Comparison of ENCODE assay signal across 13 cellular contexts in genomic region chr11:45091563-45092392, GRCh38. TPM values are rescaled to one million over a fixed set of nuclear protein-coding genes. Genes with fewer than 3 reads are reported as not detected.
DNase-seq lines count a peak whose midpoint lies in the region; ATAC-seq and TF ChIP-seq lines count a peak whose summit lies in the region.
"Had no signal": no experiment of that assay in that cellular context is flagged by ENCODE, and none has a peak within 500 bp of the region (broad histone marks: within the 10 kb centered on the region; RNA-seq: fewer than 3 reads in every experiment).

No MANE protein-coding gene starts in this region.

- H2BK5ac ChIP-seq in IMR-90 (ENCODE audit: low read depth, low read length, poor library complexity, severe bottlenecking) (no peak overlapping the region), trophoblast cell (ENCODE audit: low read depth, low read length, poor library complexity) (no peak overlapping the region)

- peaks cover 21% of the 10 kb centered on the region for H3K27me3 ChIP-seq in IMR-90 (ENCODE audit: control insufficient read depth, insufficient read depth, low read length)
- no peaks in the 10 kb centered on the region for H3K27me3 ChIP-seq in ectodermal cell (ENCODE audit: control insufficient read depth, insufficient read depth, low read length, poor library complexity, severe bottlenecking)
- no peaks in the 10 kb centered on the region for H3K27me3 ChIP-seq in trophoblast cell (ENCODE audit: insufficient read depth, low read length)

- intact Hi-C loops in IMR-90 (cut with micrococcal nuclease), result no loop called here

- H3K56ac ChIP-seq in IMR-90 (ENCODE audit: extremely low read depth, insufficient read depth, low read length), result no peak overlapping the region

- no peak for TF ChIP-seq RAD21 in IMR-90 (IDR thresholded peaks at IDR 0.05; ENCODE audit: low read length)

- no peaks in the 10 kb centered on the region for H3K36me3 ChIP-seq in IMR-90 (ENCODE audit: control insufficient read depth, insufficient read depth, low read length)
- no peaks in the 10 kb centered on the region for H3K36me3 ChIP-seq in ectodermal cell (ENCODE audit: control insufficient read depth, insufficient read depth, low read length)
- H3K36me3 ChIP-seq in trophoblast cell (ENCODE audit: control insufficient read depth in 1 of 2, insufficient read depth in 2 of 2, low read length in 2 of 2), result no peaks in the 10 kb centered on the region

- H3K9me1 ChIP-seq in IMR-90 (ENCODE audit: insufficient read depth, low read length), result peaks cover 10% of the 10 kb centered on the region

- TF ChIP-seq CTCF in IMR-90 (conservative IDR thresholded peaks at IDR 0.05; ENCODE audit: low read depth, low read length), result no peak

- H3K79me1 ChIP-seq in IMR-90 (ENCODE audit: low read depth in 1 of 2, low read length in 2 of 2) (no peaks in the 10 kb centered on the region), trophoblast cell (ENCODE audit: low read length) (peaks cover 8% of the 10 kb centered on the region)

- POLR2A ChIA-PET in IMR-90 (lab: Charles Lee; ENCODE audit: unreplicated experiment), result no interaction called here

- H2BK15ac ChIP-seq in IMR-90 (ENCODE audit: low read depth, low read length), result 0 out of 3 replicates have a peak overlapping the region, but pooled peaks have one; percentile 56

- peak overlapping the region; percentile 60 for H2AK5ac ChIP-seq in IMR-90 (ENCODE audit: low read depth, low read length)
- no peak overlapping the region for H2AK5ac ChIP-seq in trophoblast cell (ENCODE audit: low read length)

- TF ChIP-seq POLR2A in IMR-90 (IDR thresholded peaks at IDR 0.05; ENCODE audit: low read depth, low read length), result no peak

- H3K79me2 ChIP-seq in trophoblast cell (ENCODE audit: control insufficient read depth, insufficient read depth, low read length, poor library complexity), result no peaks in the 10 kb centered on the region

- no peaks in the 10 kb centered on the region for H3K9me3 ChIP-seq in IMR-90 (ENCODE audit: control insufficient read depth, insufficient read depth, low read length)
- no peaks in the 10 kb centered on the region for H3K9me3 ChIP-seq in ectodermal cell (ENCODE audit: control insufficient read depth, low read length)
- H3K9me3 ChIP-seq in trophoblast cell (ENCODE audit: insufficient read depth, low read depth, low read length), result no peaks in the 10 kb centered on the region

- peak overlapping the region; percentile 65 for H3K4ac ChIP-seq in IMR-90 (ENCODE audit: low read depth, low read length)
- H3K4ac ChIP-seq in trophoblast cell (ENCODE audit: low read depth, low read length), result no peak overlapping the region

- 0 out of 2 replicates have a peak overlapping the region, but pooled peaks have one; percentile 49 for H3K23ac ChIP-seq in IMR-90 (ENCODE audit: low read depth, low read length)
- H3K23ac ChIP-seq in trophoblast cell (ENCODE audit: low read length), result no peak overlapping the region

- H2BK120ac ChIP-seq in IMR-90 (ENCODE audit: low read depth, low read length) (peak overlapping the region; percentile 68), trophoblast cell (ENCODE audit: insufficient read depth, low read length, poor library complexity) (peak overlapping the region; percentile 72)

- H2AFZ ChIP-seq in IMR-90 (replicated peaks; ENCODE audit: low read length, poor library complexity), result no peak overlapping the region
- no peak overlapping the region for H2AFZ ChIP-seq in trophoblast cell (ENCODE audit: insufficient read depth, low read length, poor library complexity)

- peak overlapping the region; percentile 58; the same call in 1 of the 2 replicates for H4K5ac ChIP-seq in IMR-90 (ENCODE audit: low read depth, low read length)

- H3K27ac ChIP-seq in IMR-90 (ENCODE audit: insufficient read depth, low read length) (0 out of 2 replicates have a peak overlapping the region, but pooled peaks have one; percentile 2), ectodermal cell (ENCODE audit: insufficient read depth, low read depth, low read length, poor library complexity, severe bottlenecking) (peak overlapping the region; percentile 68), trophoblast cell (ENCODE audit: low read depth, low read length) (peak overlapping the region; percentile 43)
- H3K27ac ChIP-seq: 22Rv1 had no signal

- H2BK20ac ChIP-seq in IMR-90 (ENCODE audit: low read depth, low read length), result peak overlapping the region; percentile 78

- in situ Hi-C loops in IMR-90 (cut with MboI; ENCODE audit: low sequenced_read_pairs), result no loop called here

- H3K9ac ChIP-seq in IMR-90 (ENCODE audit: low read depth, low read length) (no peak overlapping the region), trophoblast cell (ENCODE audit: low read length) (no peak overlapping the region)

- H3K14ac ChIP-seq in IMR-90 (replicated peaks; ENCODE audit: low read depth, low read length) (0 out of 2 replicates have a peak overlapping the region, but pooled peaks have one; percentile 55), trophoblast cell (ENCODE audit: low read length) (peak overlapping the region; percentile 42)

- H3K4me3 ChIP-seq in IMR-90 (ENCODE audit: insufficient read depth, low read depth, low read length) (no peak overlapping the region), ectodermal cell (ENCODE audit: insufficient read depth, low read depth, low read length) (no peak overlapping the region), trophoblast cell (ENCODE audit: low read depth, low read length) (no peak overlapping the region)

- H4K8ac ChIP-seq in IMR-90 (ENCODE audit: low read depth in 2 of 2, low read length in 2 of 2) (peak overlapping the region; percentile 26 to 62; a peak in 2 of 4 replicates), trophoblast cell (ENCODE audit: low read depth, low read length) (peak overlapping the region; percentile 22)

- H4K91ac ChIP-seq in IMR-90 (ENCODE audit: insufficient read depth, low read depth, low read length) (peak overlapping the region; percentile 73), trophoblast cell (ENCODE audit: low read depth, low read length) (peak overlapping the region; percentile 37)

- peaks cover 3% of the 10 kb centered on the region; the same call in 1 of the 2 replicates for H4K20me1 ChIP-seq in IMR-90 (ENCODE audit: insufficient read depth, low read length)

- BruUV-seq in IMR-90 (replicated peaks; lab: Mats Ljungman, UMichigan), result no TSS peak

- WGBS in IMR-90 (ENCODE audit: extremely low coverage in 2 of 2, insufficient read length in 1 of 2), 2 experiments, result no CpG with 5 or more reads among the region's 11 CpGs
- WGBS in ectodermal cell, 2 experiments, result 23% methylated on average over 11 of the region's 11 CpGs
- no CpG with 5 or more reads among the region's 11 CpGs for WGBS in trophoblast cell (ENCODE audit: extremely low coverage, insufficient coverage, insufficient read length)

- peak overlapping the region; percentile 44 for H2BK12ac ChIP-seq in trophoblast cell (ENCODE audit: low read length)

- no peak overlapping the region for H2AK9ac ChIP-seq in IMR-90 (replicated peaks; ENCODE audit: low read depth, low read length, poor library complexity)

- DNase-seq in DMS53 (lab: John Stamatoyannopoulos, UW) (peak; percentile 52), DMS53 treated with DMSO at 0.1 percent for 48 hours (lab: John Stamatoyannopoulos, UW; ENCODE audit: unreplicated experiment) (no peak), IMR-90 (no peak), trophoblast cell (peak; percentile 67 to 74), SW480 (ENCODE audit: low spot score) (no peak)
- DNase-seq: hippocampal formation, naive B cell, NCI-H446 treated with DMSO at 0.1 percent for 48 hours, substantia nigra had no signal

- peaks cover 34% of the 10 kb centered on the region for H3K4me1 ChIP-seq in IMR-90 (ENCODE audit: control insufficient read depth, insufficient read depth, low read length)
- peaks cover 44% of the 10 kb centered on the region for H3K4me1 ChIP-seq in ectodermal cell (ENCODE audit: control insufficient read depth, insufficient read depth, low read length)
- peaks cover 22 to 28% of the 10 kb centered on the region in 2 experiments for H3K4me1 ChIP-seq in trophoblast cell (ENCODE audit: control insufficient read depth in 1 of 2, insufficient read depth in 2 of 2, low read length in 2 of 2)

- CTCF ChIA-PET in IMR-90 (lab: Yijun Ruan, JAX), result interaction anchor here (0.7 to 1.7 kb wide), 2 partner anchors 155 to 165 kb away, joined by 4 read pairs; no protein-coding TSS in a partner anchor

- ATAC-seq in IMR-90 (ENCODE audit: low read depth), result peak; percentile 16
- ATAC-seq in HG03460 (IDR thresholded peaks at IDR 0.05; ENCODE audit: unreplicated experiment), result no peak
- no peak for ATAC-seq in GM21786 (IDR thresholded peaks at IDR 0.05; ENCODE audit: unreplicated experiment)

- H4K12ac ChIP-seq in trophoblast cell (ENCODE audit: low read depth, low read length), result no peak overlapping the region

- H3K18ac ChIP-seq in IMR-90 (ENCODE audit: low read depth, low read length), result peak overlapping the region; percentile 29; the same call in 1 of the 2 replicates
- H3K18ac ChIP-seq in trophoblast cell (ENCODE audit: low read length), result no peak overlapping the region

- H3K4me2 ChIP-seq in IMR-90 (ENCODE audit: low read depth, low read length) (no peak overlapping the region), trophoblast cell (ENCODE audit: low read length) (peak overlapping the region; percentile 16)

- dilution Hi-C loops in IMR-90 (cut with HindIII; ENCODE audit: low sequenced_read_pairs, unreplicated experiment), result no loop called here

TF ChIP-seq in IMR-90, 13 proteins besides CTCF, POLR2A, EP300 and RAD21 (continues in another document):
- TF ChIP-seq BHLHE40 (IDR thresholded peaks at IDR 0.05; ENCODE audit: low read depth, low read length) (no peak), NFE2L2 (IDR thresholded peaks at IDR 0.05; ENCODE audit: low read depth, low read length) (no peak), CEBPB (IDR thresholded peaks at IDR 0.05; ENCODE audit: low read depth, low read length) (no peak), SMC3 (IDR thresholded peaks at IDR 0.05; ENCODE audit: low read depth, low read length) (no peak), ELK1 (IDR thresholded peaks at IDR 0.05; ENCODE audit: borderline replicate concordance, low read depth, low read length) (no peak)

RNA-seq across cellular contexts. Expression of gene PRDM11, which starts 54.7 kb away (rescaled TPM):
- total RNA-seq in IMR-90 (2012; rRNA removed), result 1.7 and 2.2 TPM in 2 replicates
- polyA plus RNA-seq in IMR-90 (2012; rRNA removed), result 2.2 and 2.7 TPM in 2 replicates
- 1.4 and 2.7 TPM in 2 replicates for polyA plus RNA-seq in IMR-90 (2012; cell fraction: cytosol; rRNA removed)
- 4.6 and 5.9 TPM in 2 replicates for polyA plus RNA-seq in IMR-90 (2012; cell fraction: nucleus; rRNA removed; ENCODE audit: low replicate concordance)
- polyA plus RNA-seq in ectodermal cell (2013, experiment 1 of 4), result 4.4 TPM
- 8.8 TPM for polyA plus RNA-seq in ectodermal cell (2013, experiment 2 of 4)
- polyA plus RNA-seq in ectodermal cell (2013, experiment 3 of 4), result 5.4 TPM
- polyA plus RNA-seq in ectodermal cell (2013, experiment 4 of 4), result 5.3 TPM
- polyA plus RNA-seq in trophoblast cell (2013), result 1.8 and 2.4 TPM in 2 replicates

Comparison
In these comparisons a context has a peak if more than half of its experiments do, and no peak if none do; other contexts are left out.
1. DNase-seq: peak in DMS53 (single experiment) and trophoblast cell (2 of 2); none in DMS53 treated with DMSO at 0.1 percent for 48 hours (single experiment), IMR-90 (single experiment) and SW480 (single experiment).
2. H3K27ac ChIP-seq: peak in every context shown above with its lines; median percentile 68 in ectodermal cell; 43 in trophoblast cell; 2 in IMR-90.